In genomic region chr1:31062867-31063380, GRCh38 we compare ENCODE assay signal across 9 cellular contexts. TPM values are rescaled to one million over a fixed set of nuclear protein-coding genes. Genes with fewer than 3 reads are reported as not detected.
DNase-seq lines count a peak whose midpoint lies in the region; ATAC-seq and TF ChIP-seq lines count a peak whose summit lies in the region.
"Had no signal": no experiment of that assay in that cellular context is flagged by ENCODE, and none has a peak within 500 bp of the region (broad histone marks: within the 10 kb centered on the region; RNA-seq: fewer than 3 reads in every experiment).

No MANE protein-coding gene starts in this region.

- no peak for TF ChIP-seq RAD21 in HCT116 (IDR thresholded peaks at IDR 0.05; ENCODE audit: low read depth)

- H3K4me3 ChIP-seq in HCT116 (replicated peaks in 1 of 2; ENCODE audit: low read depth in 1 of 2, low read length in 2 of 2) (no peak overlapping the region), skeletal muscle cell (ENCODE audit: low read depth, low read length) (peak overlapping the region; percentile 94)

- TF ChIP-seq POLR2A in HCT116 (IDR thresholded peaks at IDR 0.05; ENCODE audit: borderline replicate concordance, extremely low read depth, insufficient read depth, insufficient read length), result no peak

- POLR2A ChIA-PET in HCT116 (lab: Charles Lee), result no interaction called here

- peaks cover 17 to 27% of the 10 kb centered on the region in 2 experiments for H3K4me1 ChIP-seq in HCT116 (ENCODE audit: control insufficient read depth in 1 of 2, insufficient read depth in 2 of 2, low read length in 2 of 2)

- peaks cover 6 to 12% of the 10 kb centered on the region in 2 experiments for H3K36me3 ChIP-seq in HCT116 (ENCODE audit: control insufficient read depth in 1 of 2, insufficient read depth in 2 of 2, low read length in 2 of 2)

- H4K20me1 ChIP-seq in HCT116 (ENCODE audit: insufficient read depth), result peaks cover 35% of the 10 kb centered on the region

- intact Hi-C loops in HCT116 (cut with micrococcal nuclease), result loop anchor here (10.0 kb wide), 1 partner anchor 92 kb away; no protein-coding TSS in a partner anchor

- ATAC-seq in HCT116 (no peak), GM18867 (IDR thresholded peaks at IDR 0.05; ENCODE audit: unreplicated experiment) (no peak)

- in situ Hi-C loops in GM13976 (cut with MboI; ENCODE audit: low sequenced_read_pairs, unreplicated experiment), result no loop called here

- CTCF ChIA-PET in HCT116 (lab: Charles Lee), result no interaction called here

- BruUV-seq in HCT116 (replicated peaks; lab: Mats Ljungman, UMichigan), result no TSS peak

- H3K79me2 ChIP-seq in HCT116 (ENCODE audit: insufficient read depth, low read length), result peaks cover 77% of the 10 kb centered on the region

- H3K4me2 ChIP-seq in HCT116 (ENCODE audit: low read length), result peak overlapping the region; percentile 85; the same call in 1 of the 2 replicates

- no peaks in the 10 kb centered on the region for H3K27me3 ChIP-seq in HCT116 (ENCODE audit: insufficient read depth, low read length)

- no peak for TF ChIP-seq CTCF in HCT116 (IDR thresholded peaks at IDR 0.05 in 2 of 3, conservative IDR thresholded peaks at IDR 0.05 in 1 of 3; ENCODE audit: borderline replicate concordance in 1 of 3, insufficient read depth in 1 of 3, low read depth in 2 of 3, low read length in 2 of 3)
- TF ChIP-seq CTCF in VCaP (conservative IDR thresholded peaks at IDR 0.05), result no peak
- TF ChIP-seq CTCF in GM13976 (IDR thresholded peaks at IDR 0.05; ENCODE audit: borderline replicate concordance, control extremely low read depth, extremely low read depth, insufficient read depth, missing control alignments), result no peak

- H3K27ac ChIP-seq in HCT116 (ENCODE audit: low read depth, low read length) (no peak overlapping the region), VCaP (peak overlapping the region; percentile 92)

- H3K9ac ChIP-seq in HCT116 (ENCODE audit: low read length), result no peak overlapping the region

- RAD21 ChIA-PET in HCT116 (lab: Charles Lee; ENCODE audit: low non-redundant PET in 1 of 2, low total read pairs in 2 of 2, uncharacterized antibody in 2 of 2, unreplicated experiment in 2 of 2), result no interaction called here

- no peak overlapping the region for H2AFZ ChIP-seq in HCT116 (ENCODE audit: low read depth, low read length, poor library complexity, severe bottlenecking)

- no peaks in the 10 kb centered on the region for H3K9me2 ChIP-seq in HCT116 (ENCODE audit: insufficient read depth)

- no peaks in the 10 kb centered on the region for H3K9me3 ChIP-seq in HCT116 (ENCODE audit: control insufficient read depth in 1 of 2, insufficient read depth in 1 of 2, low read depth in 1 of 2, low read length in 2 of 2)

- DNase-seq in HCT116 (ENCODE audit: low read depth, low spot score) (no peak), fibroblast of peridontal ligament (ENCODE audit: extremely low read depth) (peak; percentile 9), skeletal muscle cell (ENCODE audit: low read depth) (no peak), GM13976 (ENCODE audit: low spot score) (no peak), GM19238 (ENCODE audit: insufficient read length, low spot score) (no peak)
- no peak for DNase-seq in stimulated activated CD4-positive, alpha-beta T cell treated with anti-CD3 and anti-CD28 coated beads, Interleukin-12 subunit alpha, Interleukin-12 subunit beta, amount 100 ng/mL, for 4 hours
- DNase-seq: NCI-H1092 had no signal

TF ChIP-seq in HCT116, 20 proteins besides CTCF, POLR2A, EP300 and RAD21:
- TF ChIP-seq EZH2 (IDR thresholded peaks at IDR 0.05) (no peak), ZFX (IDR thresholded peaks at IDR 0.05) (no peak), JUND (IDR thresholded peaks at IDR 0.05) (no peak), EZH2phosphoT487 (IDR thresholded peaks at IDR 0.05; ENCODE audit: borderline replicate concordance) (no peak), SP1 (IDR thresholded peaks at IDR 0.05; ENCODE audit: low read depth) (no peak), CEBPB (IDR thresholded peaks at IDR 0.05; ENCODE audit: low read depth) (no peak), MAX (IDR thresholded peaks at IDR 0.05) (no peak), ZNF274 (IDR thresholded peaks at IDR 0.05; ENCODE audit: low read depth, low read length) (no peak), ELF1 (IDR thresholded peaks at IDR 0.05; ENCODE audit: borderline replicate concordance, low read depth) (no peak), POLR2AphosphoS5 (IDR thresholded peaks at IDR 0.05; ENCODE audit: low read depth, low read length) (no peak), EGR1 (IDR thresholded peaks at IDR 0.05; ENCODE audit: low read depth) (no peak), YY1 (IDR thresholded peaks at IDR 0.05; ENCODE audit: extremely low read depth, insufficient replicate concordance, low read depth, low read length) (no peak), TCF7L2 (IDR thresholded peaks at IDR 0.05; ENCODE audit: borderline replicate concordance, extremely low read depth, insufficient read depth, insufficient read length) (no peak), ATF3 (IDR thresholded peaks at IDR 0.05) (no peak), REST (IDR thresholded peaks at IDR 0.05; ENCODE audit: low read depth) (no peak)

RNA-seq across cellular contexts. Expression of gene PUM1, which starts 2.6 kb away (rescaled TPM):
- total RNA-seq in HCT116 (2021; ENCODE audit: unreplicated experiment), result 113 TPM
- polyA plus RNA-seq in HCT116 (2012), result 48.8 and 65.3 TPM in 2 replicates
